4 cellular contexts compared by ENCODE assay signal in the genomic region with DNA sequence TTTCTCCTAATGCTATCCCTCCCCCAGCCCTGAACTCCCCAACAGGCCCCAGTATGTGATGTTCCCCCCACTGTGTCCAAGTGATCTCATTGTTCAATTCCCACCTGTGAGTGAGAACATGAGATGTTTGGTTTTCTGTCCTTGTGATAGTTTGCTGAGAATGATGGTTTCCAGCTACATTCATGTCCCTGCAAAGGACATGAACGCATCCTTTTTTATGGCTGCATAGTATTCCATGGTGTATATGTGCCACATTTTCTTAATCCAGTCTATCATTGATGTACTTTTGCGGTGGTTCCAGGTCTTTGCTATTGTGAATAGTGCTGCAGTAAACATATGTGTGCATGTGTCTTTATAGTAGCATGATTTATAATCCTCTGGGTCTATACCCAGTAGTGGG.
TF ChIP-seq lines count a peak whose summit lies in the region.

No MANE protein-coding gene starts in this region.

TF ChIP-seq in HEK293, 187 proteins besides CTCF, POLR2A, EP300 and RAD21:
- peak; percentile 90 for TF ChIP-seq ZNF146 (tag by site-specific recombination; IDR thresholded peaks at IDR 0.05)

TF ChIP-seq in SK-N-SH treated with all-trans-retinoic acid at 6 μM for 48 hours, 23 proteins besides CTCF, POLR2A, EP300 and RAD21:
- 0 out of 2 replicates have a peak, but pooled peaks have one; percentile 27 for TF ChIP-seq ZNF8 (CRISPR knock-in tag; IDR thresholded peaks at IDR 0.05)

TF ChIP-seq in K562, 482 proteins besides CTCF, POLR2A, EP300 and RAD21:
- TF ChIP-seq BCOR (IDR thresholded peaks at IDR 0.05) (peak; percentile 52; the same call in 1 of the 2 replicates), ZNF146 (CRISPR knock-in tag; IDR thresholded peaks at IDR 0.05; ENCODE audit: unreplicated experiment) (peak; percentile 96)

TF ChIP-seq in HepG2, 621 proteins besides CTCF, POLR2A, EP300 and RAD21:
- 0 out of 2 replicates have a peak, but pooled peaks have one; percentile 25 for TF ChIP-seq ZMYM3 (CRISPR knock-in tag; IDR thresholded peaks at IDR 0.05)
